Comparison of ENCODE assay signal across 15 cellular contexts in genomic region chr14:98958048-98959031, GRCh38.
DNase-seq lines count a peak whose midpoint lies in the region; TF ChIP-seq lines count a peak whose summit lies in the region.
"Had no signal": no experiment of that assay in that cellular context is flagged by ENCODE, and none has a peak within 500 bp of the region (broad histone marks: within the 10 kb centered on the region; RNA-seq: fewer than 3 reads in every experiment).

No MANE protein-coding gene starts in this region.

- H3K4me1 Mint-ChIP-seq in osteocyte (ENCODE audit: unreplicated experiment) (no peaks in the 10 kb centered on the region), HFFc6 (ENCODE audit: low read depth) (no peaks in the 10 kb centered on the region)

- TF ChIP-seq CTCF in osteocyte (IDR thresholded peaks at IDR 0.05) (no peak), stomach (IDR thresholded peaks at IDR 0.05) (no peak), HFFc6 (IDR thresholded peaks at IDR 0.05) (no peak)

- no peaks in the 10 kb centered on the region for H3K36me3 Mint-ChIP-seq in osteocyte (ENCODE audit: unreplicated experiment)
- no peaks in the 10 kb centered on the region for H3K36me3 Mint-ChIP-seq in HFFc6 (ENCODE audit: low read depth)

- TF ChIP-seq POLR2A in stomach (IDR thresholded peaks at IDR 0.05) = no peak

- H3K4me3 Mint-ChIP-seq in osteocyte (ENCODE audit: unreplicated experiment) (no peak overlapping the region), HFFc6 (no peak overlapping the region)
- H3K4me3 Mint-ChIP-seq: CD4-positive, alpha-beta T cell; GM23338 had no signal

- H3K9me3 Mint-ChIP-seq in osteocyte (ENCODE audit: unreplicated experiment) (no peaks in the 10 kb centered on the region), HFFc6 (no peaks in the 10 kb centered on the region; the same call in 1 of the 2 replicates)
- H3K9me3 Mint-ChIP-seq: CD4-positive, alpha-beta T cell; GM23338 had no signal

- intact Hi-C loops in stomach (cut with DNase I; ENCODE audit: low total_unique reads) = no loop called here

- peaks cover 15% of the 10 kb centered on the region for H3K27me3 Mint-ChIP-seq in osteocyte (ENCODE audit: unreplicated experiment)
- peaks cover 6% of the 10 kb centered on the region; the same call in 1 of the 2 replicates for H3K27me3 Mint-ChIP-seq in HFFc6 (ENCODE audit: insufficient read depth)
- H3K27me3 Mint-ChIP-seq: CD4-positive, alpha-beta T cell had no signal

- no peak overlapping the region for H3K27ac Mint-ChIP-seq in osteocyte (ENCODE audit: unreplicated experiment)
- H3K27ac Mint-ChIP-seq in HFFc6 = no peak overlapping the region
- H3K27ac Mint-ChIP-seq: CD4-positive, alpha-beta T cell; GM23338 had no signal

- H3K27ac ChIP-seq in SJCRH30 = no peak overlapping the region
- H3K27ac ChIP-seq in stomach = peak overlapping the region in 1 of 5 donors; percentile 39

- H3K27me3 ChIP-seq in SJCRH30 (no peaks in the 10 kb centered on the region), stomach (peaks cover 0 to 9% (median 0%) of the 10 kb centered on the region in 3 donors)

- whole genome bisulfite sequencing in stomach, 5 donors = 55 to 64% (median 60%) methylated on average over 21 of the region's 21 CpGs

- H3K36me3 ChIP-seq in SJCRH30 = no peaks in the 10 kb centered on the region
- no peaks in the 10 kb centered on the region for H3K36me3 ChIP-seq in stomach

- H3K9me3 ChIP-seq in SJCRH30 (replicated peaks) (no peaks in the 10 kb centered on the region), stomach (no peaks in the 10 kb centered on the region)

- H3K4me3 ChIP-seq in SJCRH30 (no peak overlapping the region), stomach (no peak overlapping the region)
- H3K4me3 ChIP-seq: GM23338 had no signal

- H3K4me1 ChIP-seq in SJCRH30 (no peaks in the 10 kb centered on the region; the same call in 1 of the 2 replicates), stomach (no peaks in the 10 kb centered on the region)

- DNase-seq in activated effector memory CD4-positive, alpha-beta T cell treated with anti-CD3 and anti-CD28 coated beads, Interleukin-2, amount 50 U/mL, for 16 hours = peak; percentile 21
- DNase-seq in activated effector memory CD4-positive, alpha-beta T cell treated with Interleukin-2 at 50 U/mL for 16 hours = no peak
- peak; percentile 27 to 52 for DNase-seq in SJCRH30
- peak; percentile 63 for DNase-seq in osteocyte (ENCODE audit: extremely low spot score, unreplicated experiment)
- peak; percentile 40 for DNase-seq in ureter (ENCODE audit: low spot score)
- DNase-seq in stomach = no peak
- DNase-seq in HFFc6 = no peak
- DNase-seq: ACHN; CD4-positive, alpha-beta T cell; MM.1S; NCI-H1417; NCI-H1930; NCI-H2171 treated with DMSO at 0.1 percent for 48 hours; SIG-M5 had no signal

- TF ChIP-seq EP300 in stomach (IDR thresholded peaks at IDR 0.05) = no peak

Comparison
In these comparisons a context has a peak if more than half of its experiments do, and no peak if none do; other contexts are left out.
1. DNase-seq: peak in activated effector memory CD4-positive, alpha-beta T cell treated with anti-CD3 and anti-CD28 coated beads, Interleukin-2, amount 50 U/mL, for 16 hours (single experiment), SJCRH30 (2 of 2), osteocyte (single experiment) and ureter (single experiment); none in activated effector memory CD4-positive, alpha-beta T cell treated with Interleukin-2 at 50 U/mL for 16 hours (single experiment), stomach (single experiment) and HFFc6 (single experiment).